In genomic region chr4:85905761-85906160, GRCh38 we compare ENCODE assay signal across 26 cellular contexts.
DNase-seq lines count a peak whose midpoint lies in the region; TF ChIP-seq lines count a peak whose summit lies in the region.
"Had no signal": no experiment of that assay in that cellular context is flagged by ENCODE, and none has a peak within 500 bp of the region (broad histone marks: within the 10 kb centered on the region; RNA-seq: fewer than 3 reads in every experiment).

No MANE protein-coding gene starts in this region.

- H3K27me3 Mint-ChIP-seq in nephron (ENCODE audit: low read depth), result no peaks in the 10 kb centered on the region
- H3K27me3 Mint-ChIP-seq: activated CD4-positive, alpha-beta T cell treated with anti-CD3 and anti-CD28 coated beads for 36 hours; T-helper 17 cell had no signal

- peak; percentile 10 for DNase-seq in NCI-H2196 (lab: John Stamatoyannopoulos, UW; ENCODE audit: unreplicated experiment)
- no peak for DNase-seq in NCI-H2196 treated with DMSO at 0.1 percent for 48 hours (lab: John Stamatoyannopoulos, UW; ENCODE audit: unreplicated experiment)
- peak; percentile 30 for DNase-seq in NCI-H1417 treated with DMSO at 0.1 percent for 48 hours (lab: John Stamatoyannopoulos, UW)
- DNase-seq in NCI-H2227 treated with DMSO at 0.1 percent for 48 hours (lab: John Stamatoyannopoulos, UW), result peak; percentile 19
- DNase-seq in SW480 (ENCODE audit: low spot score), result no peak
- no peak for DNase-seq in SW 1271 (lab: John Stamatoyannopoulos, UW)
- DNase-seq in activated gamma-delta T cell treated with Interleukin-2 at 50 U/mL for 16 hours, result no peak
- DNase-seq: activated CD4-positive, alpha-beta T cell treated with anti-CD3 and anti-CD28 coated beads for 36 hours; activated CD8-positive, alpha-beta memory T cell treated with anti-CD3 and anti-CD28 coated beads for 24 hours; activated naive CD4-positive, alpha-beta T cell treated with anti-CD3 and anti-CD28 coated beads for 36 hours; activated T-cell treated with anti-CD3 and anti-CD28 coated beads, Interleukin-2, amount 50 U/mL, for 4 hours; AML-193; amniotic stem cell; CD8-positive, alpha-beta T cell; DND-41; foreskin keratinocyte; GOT3; immature natural killer cell; nephron progenitor cell; ovary; right lobe of liver; stimulated activated CD4-positive, alpha-beta T cell treated with anti-CD3 and anti-CD28 coated beads, Interleukin-4, amount 100 ng/mL, for 4 hours; stimulated activated naive CD4-positive, alpha-beta T cell; T-helper 17 cell; testis had no signal

- no peaks in the 10 kb centered on the region for H3K9me3 Mint-ChIP-seq in nephron
- H3K9me3 Mint-ChIP-seq: activated naive CD4-positive, alpha-beta T cell treated with anti-CD3 and anti-CD28 coated beads for 36 hours; activated T-cell treated with anti-CD3 and anti-CD28 coated beads, Interleukin-2, amount 50 U/mL, for 4 hours; CD8-positive, alpha-beta T cell had no signal

- no peak overlapping the region for H3K4me3 Mint-ChIP-seq in nephron
- H3K4me3 Mint-ChIP-seq: activated CD4-positive, alpha-beta T cell treated with anti-CD3 and anti-CD28 coated beads for 36 hours; activated naive CD4-positive, alpha-beta T cell treated with anti-CD3 and anti-CD28 coated beads for 36 hours; activated T-cell treated with anti-CD3 and anti-CD28 coated beads, Interleukin-2, amount 50 U/mL, for 4 hours; CD8-positive, alpha-beta T cell; immature natural killer cell; nephron progenitor cell; T-helper 17 cell had no signal

- peaks cover 15% of the 10 kb centered on the region for H3K4me1 Mint-ChIP-seq in nephron
- H3K4me1 Mint-ChIP-seq: activated CD4-positive, alpha-beta T cell treated with anti-CD3 and anti-CD28 coated beads for 36 hours; immature natural killer cell; T-helper 17 cell had no signal

- peak overlapping the region; percentile 20 to 83 (median 38) for H3K27ac Mint-ChIP-seq in nephron
- H3K27ac Mint-ChIP-seq: activated CD4-positive, alpha-beta T cell treated with anti-CD3 and anti-CD28 coated beads for 36 hours; activated naive CD4-positive, alpha-beta T cell treated with anti-CD3 and anti-CD28 coated beads for 36 hours; CD8-positive, alpha-beta T cell; immature natural killer cell; T-helper 17 cell had no signal

- TF ChIP-seq CTCF in nephron (IDR thresholded peaks at IDR 0.05; ENCODE audit: unreplicated experiment in 3 of 3), result no peak

- H3K36me3 Mint-ChIP-seq in nephron (ENCODE audit: low read depth), result peaks cover 4% of the 10 kb centered on the region
- H3K36me3 Mint-ChIP-seq: CD8-positive, alpha-beta T cell; immature natural killer cell had no signal

Comparison
In these comparisons a context has a peak if more than half of its experiments do, and no peak if none do; other contexts are left out.
1. DNase-seq: peak in NCI-H2196 (single experiment), NCI-H1417 treated with DMSO at 0.1 percent for 48 hours (single experiment) and NCI-H2227 treated with DMSO at 0.1 percent for 48 hours (single experiment); none in NCI-H2196 treated with DMSO at 0.1 percent for 48 hours (single experiment), SW480 (single experiment), SW 1271 (0 of 2) and activated gamma-delta T cell treated with Interleukin-2 at 50 U/mL for 16 hours (single experiment).